In genomic region chr4:5365071-5366008, GRCh38 we compare ENCODE assay signal across 10 cellular contexts.
A peak's percentile ranks its signal among the peaks of the same experiment; 100 is the strongest.
DNase-seq lines count a peak whose midpoint lies in the region; ATAC-seq and TF ChIP-seq lines count a peak whose summit lies in the region.
"Had no signal": no experiment of that assay in that cellular context is flagged by ENCODE, and none has a peak within 500 bp of the region (broad histone marks: within the 10 kb centered on the region; RNA-seq: fewer than 3 reads in every experiment).

No MANE protein-coding gene starts in this region.

- intact Hi-C loops in esophagus squamous epithelium (cut with DNase I), result no loop called here

- peak overlapping the region; percentile 28 for H3K9ac ChIP-seq in skeletal muscle satellite cell (ENCODE audit: low read depth, low read length)

- H3K4me3 ChIP-seq in esophagus squamous epithelium (no peak overlapping the region), skeletal muscle satellite cell (ENCODE audit: low read length) (no peak overlapping the region)

- H3K4me1 ChIP-seq in esophagus squamous epithelium (peaks cover 0 to 23% (median 12%) of the 10 kb centered on the region in 3 donors), skeletal muscle satellite cell (ENCODE audit: control insufficient read depth, insufficient read depth, low read length) (peaks cover 20% of the 10 kb centered on the region)

- 21 to 30% methylated on average over 12 of the region's 12 CpGs for WGBS in esophagus squamous epithelium, 2 donors

- H3K9me3 ChIP-seq in esophagus squamous epithelium (no peaks in the 10 kb centered on the region), skeletal muscle satellite cell (replicated peaks; ENCODE audit: low read length) (no peaks in the 10 kb centered on the region)

- H3K27me3 ChIP-seq in esophagus squamous epithelium, result no peaks in the 10 kb centered on the region
- H3K27me3 ChIP-seq in skeletal muscle satellite cell (ENCODE audit: control insufficient read depth, insufficient read depth, low read length), result no peaks in the 10 kb centered on the region

- peak overlapping the region; percentile 5 to 81 (median 72) for H3K27ac ChIP-seq in esophagus squamous epithelium

- peak; percentile 38 for ATAC-seq in GM18858 (IDR thresholded peaks at IDR 0.05; ENCODE audit: unreplicated experiment)
- ATAC-seq in HG03342 (IDR thresholded peaks at IDR 0.05; ENCODE audit: unreplicated experiment), result no peak

- DNase-seq in NCI-H774 (lab: John Stamatoyannopoulos, UW) (peak; percentile 69), esophagus squamous epithelium (lab: John Stamatoyannopoulos, UW) (no peak), SK-N-DZ (ENCODE audit: low spot score) (no peak), NOMO-1 treated with DMSO at 0.1 percent for 48 hours (lab: John Stamatoyannopoulos, UW; ENCODE audit: unreplicated experiment) (no peak)
- no peak for DNase-seq in activated naive CD4-positive, alpha-beta T cell treated with anti-CD3 and anti-CD28 coated beads, Interleukin-2, amount 50 U/mL, for 16 hours
- DNase-seq: effector memory CD4-positive, alpha-beta T cell; NCI-H82 had no signal

- no peak for TF ChIP-seq CTCF in esophagus squamous epithelium (IDR thresholded peaks at IDR 0.05)

- TF ChIP-seq POLR2A in esophagus squamous epithelium (IDR thresholded peaks at IDR 0.05), result no peak

- H3K36me3 ChIP-seq in esophagus squamous epithelium (no peaks in the 10 kb centered on the region), skeletal muscle satellite cell (ENCODE audit: insufficient read depth, low read length) (no peaks in the 10 kb centered on the region)

- peak overlapping the region; percentile 37 for H3K4me2 ChIP-seq in skeletal muscle satellite cell (ENCODE audit: low read length)
